ENCODE assay signal across 8 cellular contexts in genomic region chr4:80125252-80126177, GRCh38. TPM values are rescaled to one million over a fixed set of nuclear protein-coding genes. Genes with fewer than 3 reads are reported as not detected.
DNase-seq lines count a peak whose midpoint lies in the region; ATAC-seq and TF ChIP-seq lines count a peak whose summit lies in the region.

No MANE protein-coding gene starts in this region.

- H3K4me2 ChIP-seq in GM23338, result no peak overlapping the region

- H3K4me3 ChIP-seq in GM23338 (no peak overlapping the region), uterus (no peak overlapping the region)

- TF ChIP-seq CTCF in GM23338 (conservative IDR thresholded peaks at IDR 0.05; ENCODE audit: low read depth in 2 of 2), result peak; percentile 50 to 64
- TF ChIP-seq CTCF in uterus (IDR thresholded peaks at IDR 0.05), result peak; percentile 27 to 44 (median 36)

- H3K9me3 Mint-ChIP-seq in GM23338, result no peaks in the 10 kb centered on the region
- peaks cover 10% of the 10 kb centered on the region for H3K9me3 Mint-ChIP-seq in activated T-helper 1 cell treated with anti-CD3 and anti-CD28 coated beads, Interleukin-12 subunit alpha, Interleukin-12 subunit beta, Interleukin-2, Interleukin-4 antibody, amounts not matched to agents 30 ng/mL and 10 ng/mL and 1 ng/mL, durations not matched to agents 14 hours and 24 hours and 36 hours

- H3K4me1 Mint-ChIP-seq in GM23338, result peaks cover 12% of the 10 kb centered on the region
- H3K4me1 Mint-ChIP-seq in activated T-helper 1 cell treated with anti-CD3 and anti-CD28 coated beads, Interleukin-12 subunit alpha, Interleukin-12 subunit beta, Interleukin-2, Interleukin-4 antibody, amounts not matched to agents 30 ng/mL and 10 ng/mL and 1 ng/mL, durations not matched to agents 14 hours and 24 hours and 36 hours (ENCODE audit: low read depth), result peaks cover 68% of the 10 kb centered on the region

- H3F3A ChIP-seq in GM23338 (replicated peaks; ENCODE audit: low read depth), result no peaks in the 10 kb centered on the region

- H3K27ac Mint-ChIP-seq in GM23338, result no peak overlapping the region; the same call in 1 of the 2 replicates
- H3K27ac Mint-ChIP-seq in activated T-helper 1 cell treated with anti-CD3 and anti-CD28 coated beads, Interleukin-12 subunit alpha, Interleukin-12 subunit beta, Interleukin-2, Interleukin-4 antibody, amounts not matched to agents 30 ng/mL and 10 ng/mL and 1 ng/mL, durations not matched to agents 14 hours and 24 hours and 36 hours, result peak overlapping the region; percentile 92

- H3K9me3 ChIP-seq in uterus, result no peaks in the 10 kb centered on the region

- H3K9me2 ChIP-seq in GM23338 (ENCODE audit: insufficient read depth), result no peaks in the 10 kb centered on the region

- no peaks in the 10 kb centered on the region for H3K27me3 Mint-ChIP-seq in GM23338 (ENCODE audit: insufficient read depth, low read depth, poor library complexity)
- H3K27me3 Mint-ChIP-seq in activated T-helper 1 cell treated with anti-CD3 and anti-CD28 coated beads, Interleukin-12 subunit alpha, Interleukin-12 subunit beta, Interleukin-2, Interleukin-4 antibody, amounts not matched to agents 30 ng/mL and 10 ng/mL and 1 ng/mL, durations not matched to agents 14 hours and 24 hours and 36 hours (ENCODE audit: insufficient read depth), result no peaks in the 10 kb centered on the region

- DNase-seq in NCI-H748 (lab: John Stamatoyannopoulos, UW; ENCODE audit: unreplicated experiment), result peak; percentile 2
- no peak for DNase-seq in NCI-H748 treated with DMSO at 0.1 percent for 48 hours (lab: John Stamatoyannopoulos, UW)
- DNase-seq in GM23338 (ENCODE audit: low spot score), result peak; percentile 50
- peak; percentile 18 for DNase-seq in NCI-H69 (lab: John Stamatoyannopoulos, UW)
- DNase-seq in activated T-helper 1 cell treated with anti-CD3 and anti-CD28 coated beads, Interleukin-12 subunit alpha, Interleukin-12 subunit beta, Interleukin-2, Interleukin-4 antibody, amounts not matched to agents 30 ng/mL and 10 ng/mL and 1 ng/mL, durations not matched to agents 14 hours and 24 hours and 36 hours (ENCODE audit: low spot score), result peak; percentile 17
- peak; percentile 9 for DNase-seq in iPS DF 4.7 (ENCODE audit: extremely low read depth, low spot score)
- DNase-seq in uterus, result no peak
- DNase-seq in NCI-H1092 (lab: John Stamatoyannopoulos, UW), result no peak

- no peaks in the 10 kb centered on the region for H3K36me3 ChIP-seq in GM23338 (ENCODE audit: insufficient read depth)
- H3K36me3 ChIP-seq in uterus, result no peaks in the 10 kb centered on the region

- ATAC-seq in GM23338, result peak; percentile 46

- H3K27me3 ChIP-seq in GM23338 (ENCODE audit: insufficient read depth) (no peaks in the 10 kb centered on the region), uterus (no peaks in the 10 kb centered on the region)

- intact Hi-C loops in activated T-helper 1 cell treated with anti-CD3 and anti-CD28 coated beads, Interleukin-12 subunit alpha, Interleukin-12 subunit beta, Interleukin-2, Interleukin-4 antibody, amounts not matched to agents 30 ng/mL and 10 ng/mL and 1 ng/mL, durations not matched to agents 14 hours and 24 hours and 36 hours (cut with micrococcal nuclease), result loop anchor here (1.0 to 5.0 kb wide), 9 partner anchors 48 to 1468 kb away; partner anchors contain the start of gene ANTXR2
- intact Hi-C loops in uterus (cut with DNase I; ENCODE audit: low total_unique reads), result no loop called here

- H2AFZ ChIP-seq in GM23338, result no peak overlapping the region

- H3K36me3 Mint-ChIP-seq in GM23338 (ENCODE audit: low read depth), result no peaks in the 10 kb centered on the region
- peaks cover 5% of the 10 kb centered on the region for H3K36me3 Mint-ChIP-seq in activated T-helper 1 cell treated with anti-CD3 and anti-CD28 coated beads, Interleukin-12 subunit alpha, Interleukin-12 subunit beta, Interleukin-2, Interleukin-4 antibody, amounts not matched to agents 30 ng/mL and 10 ng/mL and 1 ng/mL, durations not matched to agents 14 hours and 24 hours and 36 hours (ENCODE audit: low read depth)

- H4K20me1 ChIP-seq in GM23338 (replicated peaks; ENCODE audit: insufficient read depth), result no peaks in the 10 kb centered on the region

- H3K79me2 ChIP-seq in GM23338 (replicated peaks; ENCODE audit: insufficient read depth), result no peaks in the 10 kb centered on the region

- TF ChIP-seq POLR2A in uterus (IDR thresholded peaks at IDR 0.05), result no peak

- H3K4me3 Mint-ChIP-seq in GM23338, result no peak overlapping the region
- H3K4me3 Mint-ChIP-seq in activated T-helper 1 cell treated with anti-CD3 and anti-CD28 coated beads, Interleukin-12 subunit alpha, Interleukin-12 subunit beta, Interleukin-2, Interleukin-4 antibody, amounts not matched to agents 30 ng/mL and 10 ng/mL and 1 ng/mL, durations not matched to agents 14 hours and 24 hours and 36 hours, result peak overlapping the region; percentile 71

- H3K27ac ChIP-seq in GM23338 (ENCODE audit: low read depth) (no peak overlapping the region), uterus (no peak overlapping the region)

- H3K4me1 ChIP-seq in GM23338 (ENCODE audit: insufficient read depth) (no peaks in the 10 kb centered on the region), uterus (no peaks in the 10 kb centered on the region)

TF ChIP-seq in GM23338, 12 proteins besides CTCF, POLR2A, EP300 and RAD21 (continues in another document):
- TF ChIP-seq EZH2phosphoT487 (IDR thresholded peaks at IDR 0.05; ENCODE audit: unreplicated experiment), result no peak
- TF ChIP-seq POLR2AphosphoS5 (IDR thresholded peaks at IDR 0.05; ENCODE audit: low read depth), result no peak
- TF ChIP-seq CREB1 (CRISPR knock-in tag; IDR thresholded peaks at IDR 0.05; ENCODE audit: low read depth), result no peak
- TF ChIP-seq NANOG (IDR thresholded peaks at IDR 0.05; ENCODE audit: borderline replicate concordance), result no peak
- no peak for TF ChIP-seq JUNB (IDR thresholded peaks at IDR 0.05; ENCODE audit: unreplicated experiment)
- TF ChIP-seq, protein P1, sequence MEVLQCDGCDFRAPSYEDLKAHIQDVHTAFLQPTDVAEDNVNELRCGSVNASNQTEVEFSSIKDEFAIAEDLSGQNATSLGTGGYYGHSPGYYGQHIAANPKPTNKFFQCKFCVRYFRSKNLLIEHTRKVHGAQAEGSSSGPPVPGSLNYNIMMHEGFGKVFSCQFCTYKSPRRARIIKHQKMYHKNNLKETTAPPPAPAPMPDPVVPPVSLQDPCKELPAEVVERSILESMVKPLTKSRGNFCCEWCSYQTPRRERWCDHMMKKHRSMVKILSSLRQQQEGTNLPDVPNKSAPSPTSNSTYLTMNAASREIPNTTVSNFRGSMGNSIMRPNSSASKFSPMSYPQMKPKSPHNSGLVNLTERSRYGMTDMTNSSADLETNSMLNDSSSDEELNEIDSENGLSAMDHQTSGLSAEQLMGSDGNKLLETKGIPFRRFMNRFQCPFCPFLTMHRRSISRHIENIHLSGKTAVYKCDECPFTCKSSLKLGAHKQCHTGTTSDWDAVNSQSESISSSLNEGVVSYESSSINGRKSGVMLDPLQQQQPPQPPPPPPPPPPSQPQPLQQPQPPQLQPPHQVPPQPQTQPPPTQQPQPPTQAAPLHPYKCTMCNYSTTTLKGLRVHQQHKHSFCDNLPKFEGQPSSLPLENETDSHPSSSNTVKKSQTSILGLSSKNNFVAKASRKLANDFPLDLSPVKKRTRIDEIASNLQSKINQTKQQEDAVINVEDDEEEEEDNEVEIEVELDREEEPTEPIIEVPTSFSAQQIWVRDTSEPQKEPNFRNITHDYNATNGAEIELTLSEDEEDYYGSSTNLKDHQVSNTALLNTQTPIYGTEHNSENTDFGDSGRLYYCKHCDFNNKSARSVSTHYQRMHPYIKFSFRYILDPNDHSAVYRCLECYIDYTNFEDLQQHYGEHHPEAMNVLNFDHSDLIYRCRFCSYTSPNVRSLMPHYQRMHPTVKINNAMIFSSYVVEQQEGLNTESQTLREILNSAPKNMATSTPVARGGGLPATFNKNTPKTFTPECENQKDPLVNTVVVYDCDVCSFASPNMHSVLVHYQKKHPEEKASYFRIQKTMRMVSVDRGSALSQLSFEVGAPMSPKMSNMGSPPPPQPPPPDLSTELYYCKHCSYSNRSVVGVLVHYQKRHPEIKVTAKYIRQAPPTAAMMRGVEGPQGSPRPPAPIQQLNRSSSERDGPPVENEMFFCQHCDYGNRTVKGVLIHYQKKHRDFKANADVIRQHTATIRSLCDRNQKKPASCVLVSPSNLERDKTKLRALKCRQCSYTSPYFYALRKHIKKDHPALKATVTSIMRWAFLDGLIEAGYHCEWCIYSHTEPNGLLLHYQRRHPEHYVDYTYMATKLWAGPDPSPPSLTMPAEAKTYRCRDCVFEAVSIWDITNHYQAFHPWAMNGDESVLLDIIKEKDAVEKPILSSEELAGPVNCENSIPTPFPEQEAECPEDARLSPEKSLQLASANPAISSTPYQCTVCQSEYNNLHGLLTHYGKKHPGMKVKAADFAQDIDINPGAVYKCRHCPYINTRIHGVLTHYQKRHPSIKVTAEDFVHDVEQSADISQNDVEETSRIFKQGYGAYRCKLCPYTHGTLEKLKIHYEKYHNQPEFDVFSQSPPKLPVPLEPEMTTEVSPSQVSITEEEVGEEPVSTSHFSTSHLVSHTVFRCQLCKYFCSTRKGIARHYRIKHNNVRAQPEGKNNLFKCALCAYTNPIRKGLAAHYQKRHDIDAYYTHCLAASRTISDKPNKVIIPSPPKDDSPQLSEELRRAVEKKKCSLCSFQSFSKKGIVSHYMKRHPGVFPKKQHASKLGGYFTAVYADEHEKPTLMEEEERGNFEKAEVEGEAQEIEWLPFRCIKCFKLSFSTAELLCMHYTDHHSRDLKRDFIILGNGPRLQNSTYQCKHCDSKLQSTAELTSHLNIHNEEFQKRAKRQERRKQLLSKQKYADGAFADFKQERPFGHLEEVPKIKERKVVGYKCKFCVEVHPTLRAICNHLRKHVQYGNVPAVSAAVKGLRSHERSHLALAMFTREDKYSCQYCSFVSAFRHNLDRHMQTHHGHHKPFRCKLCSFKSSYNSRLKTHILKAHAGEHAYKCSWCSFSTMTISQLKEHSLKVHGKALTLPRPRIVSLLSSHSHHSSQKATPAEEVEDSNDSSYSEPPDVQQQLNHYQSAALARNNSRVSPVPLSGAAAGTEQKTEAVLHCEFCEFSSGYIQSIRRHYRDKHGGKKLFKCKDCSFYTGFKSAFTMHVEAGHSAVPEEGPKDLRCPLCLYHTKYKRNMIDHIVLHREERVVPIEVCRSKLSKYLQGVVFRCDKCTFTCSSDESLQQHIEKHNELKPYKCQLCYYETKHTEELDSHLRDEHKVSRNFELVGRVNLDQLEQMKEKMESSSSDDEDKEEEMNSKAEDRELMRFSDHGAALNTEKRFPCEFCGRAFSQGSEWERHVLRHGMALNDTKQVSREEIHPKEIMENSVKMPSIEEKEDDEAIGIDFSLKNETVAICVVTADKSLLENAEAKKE (CRISPR knock-in tag; IDR thresholded peaks at IDR 0.05), result no peak
- no peak for TF ChIP-seq ZNF114 (CRISPR knock-in tag; IDR thresholded peaks at IDR 0.05)

RNA-seq across cellular contexts. Expression of gene ANTXR2, which starts 52.5 kb away (rescaled TPM):
- total RNA-seq in GM23338 (2014; rRNA removed; shearing (Covaris generic)), result 4.8 and 5.3 TPM in 2 replicates
- polyA plus RNA-seq in GM23338 (2016; fragmentation: Nextera tagmentation; extraction: Ambion mirVana), result 1.3 and 2.0 TPM in 2 replicates
- total RNA-seq in activated T-helper 1 cell treated with anti-CD3 and anti-CD28 coated beads, Interleukin-12 subunit alpha, Interleukin-12 subunit beta, Interleukin-2, Interleukin-4 antibody, amounts not matched to agents 30 ng/mL and 10 ng/mL and 1 ng/mL, durations not matched to agents 14 hours and 24 hours and 36 hours, result 24.9 and 29.8 TPM in 2 replicates
- total RNA-seq in uterus, result 100 to 1,000 TPM in 3 of 4 donors, 10 to 100 TPM in 1; 51.8 to 182 (median 144) TPM

Comparison
In these comparisons a context has a peak if more than half of its experiments do, and no peak if none do; other contexts are left out.
1. DNase-seq: peak in NCI-H748 (single experiment), GM23338 (single experiment), NCI-H69 (single experiment), activated T-helper 1 cell treated with anti-CD3 and anti-CD28 coated beads, Interleukin-12 subunit alpha, Interleukin-12 subunit beta, Interleukin-2, Interleukin-4 antibody, amounts not matched to agents 30 ng/mL and 10 ng/mL and 1 ng/mL, durations not matched to agents 14 hours and 24 hours and 36 hours (single experiment) and iPS DF 4.7 (single experiment); none in NCI-H748 treated with DMSO at 0.1 percent for 48 hours (single experiment), uterus (0 of 2) and NCI-H1092 (single experiment).